In genomic region chrX:72621619-72622485, GRCh38 we compare ENCODE assay signal across 7 cellular contexts. TPM values are rescaled to one million over a fixed set of nuclear protein-coding genes. Genes with fewer than 3 reads are reported as not detected.
DNase-seq lines count a peak whose midpoint lies in the region; ATAC-seq and TF ChIP-seq lines count a peak whose summit lies in the region.

No MANE protein-coding gene starts in this region.

- POLR2A ChIA-PET in SK-N-SH (lab: Yijun Ruan, JAX): no interaction called here

- H2AFZ ChIP-seq in SK-N-SH (ENCODE audit: low read depth): no peak overlapping the region; the same call in 1 of the 2 replicates

- peak; percentile 70 for ATAC-seq in GM19023 (IDR thresholded peaks at IDR 0.05; ENCODE audit: unreplicated experiment)
- peak; percentile 80 for ATAC-seq in HG02852 (IDR thresholded peaks at IDR 0.05; ENCODE audit: unreplicated experiment)
- peak in 2 of 4 donors; percentile 14 to 21 for ATAC-seq in psoas muscle

- H3K4me3 ChIP-seq in SK-N-SH (ENCODE audit: low read depth in 2 of 2, low read length in 1 of 2) (0 out of 4 replicates have a peak overlapping the region, but pooled peaks of 1 of the 2 experiments have one; percentile 14), psoas muscle (no peak overlapping the region)

- H4K20me1 ChIP-seq in SK-N-SH (ENCODE audit: insufficient read depth): peaks cover 11% of the 10 kb centered on the region; the same call in 1 of the 2 replicates

- H3K27me3 ChIP-seq in SK-N-SH (ENCODE audit: insufficient read depth): no peaks in the 10 kb centered on the region
- H3K27me3 ChIP-seq in psoas muscle (ENCODE audit: insufficient read depth in 3 of 3, low read length in 2 of 3): peaks cover 0 to 5% (median 0%) of the 10 kb centered on the region in 3 donors

- CTCF ChIA-PET in SK-N-SH (lab: Yijun Ruan, JAX): no interaction called here

- peak in 1 of 2 experiments; percentile 49; a peak in 1 of 4 replicates for TF ChIP-seq EP300 in SK-N-SH (IDR thresholded peaks at IDR 0.05; ENCODE audit: borderline replicate concordance in 1 of 2, low read depth in 1 of 2, low read length in 1 of 2)

- H3K4me1 ChIP-seq in SK-N-SH (ENCODE audit: control insufficient read depth in 1 of 2, insufficient read depth in 2 of 2, low read depth in 1 of 2, low read length in 1 of 2) (peaks cover 0 to 13% of the 10 kb centered on the region in 2 experiments; a peak in 1 of 4 replicates), psoas muscle (no peaks in the 10 kb centered on the region)

- WGBS in SK-N-SH (ENCODE audit: low lambda C conversion rate): 2% methylated on average over 4 of the region's 4 CpGs
- WGBS in psoas muscle, 3 donors: 71 to 91% (median 89%) methylated on average over 4 of the region's 4 CpGs

- H3K9me2 ChIP-seq in SK-N-SH: no peaks in the 10 kb centered on the region

- TF ChIP-seq CTCF in SK-N-SH (IDR thresholded peaks at IDR 0.05) (no peak), psoas muscle (IDR thresholded peaks at IDR 0.05) (no peak)

- H3K9me3 ChIP-seq in SK-N-SH (no peaks in the 10 kb centered on the region), psoas muscle (no peaks in the 10 kb centered on the region)

- no peaks in the 10 kb centered on the region for H3K79me2 ChIP-seq in SK-N-SH (ENCODE audit: insufficient read depth)

- no peak for TF ChIP-seq RAD21 in SK-N-SH (IDR thresholded peaks at IDR 0.05; ENCODE audit: low read length)

- DNase-seq in SK-N-SH: no peak
- DNase-seq in psoas muscle: no peak
- DNase-seq in activated effector memory CD4-positive, alpha-beta T cell treated with Interleukin-2 at 50 U/mL for 16 hours: no peak
- no peak for DNase-seq in superior temporal gyrus (ENCODE audit: extremely low spot score)
- DNase-seq in NCI-H1048 (lab: John Stamatoyannopoulos, UW): no peak

- H3K27ac ChIP-seq in SK-N-SH (ENCODE audit: low read depth in 2 of 2, low read length in 1 of 2) (peak overlapping the region in 1 of 2 experiments; percentile 84; a peak in 2 of 4 replicates), psoas muscle (peak overlapping the region; percentile 72)

- no peak overlapping the region for H3K9ac ChIP-seq in SK-N-SH

- intact Hi-C loops in psoas muscle (cut with DNase I): no loop called here

- H3K4me2 ChIP-seq in SK-N-SH: peak overlapping the region; percentile 65; the same call in 1 of the 2 replicates

- peaks cover 22% of the 10 kb centered on the region for H3F3A ChIP-seq in SK-N-SH (replicated peaks; ENCODE audit: insufficient read depth)

- H3K36me3 ChIP-seq in SK-N-SH (replicated peaks in 1 of 2; ENCODE audit: control insufficient read depth in 1 of 2, insufficient read depth in 2 of 2, low read length in 1 of 2): peaks cover 0 to 6% of the 10 kb centered on the region in 2 experiments
- peaks cover 0 to 21% of the 10 kb centered on the region in 2 donors for H3K36me3 ChIP-seq in psoas muscle (ENCODE audit: insufficient read depth in 1 of 2, low read depth in 1 of 2)

TF ChIP-seq in SK-N-SH, 30 proteins besides CTCF, POLR2A, EP300 and RAD21:
- TF ChIP-seq POLR2AphosphoS5 (IDR thresholded peaks at IDR 0.05; ENCODE audit: low read depth, low read length): peak; percentile 18; the same call in 1 of the 2 replicates
- no peak for TF ChIP-seq RCOR1 (IDR thresholded peaks at IDR 0.05; ENCODE audit: low read length)
- peak; percentile 72 for TF ChIP-seq MEF2A (IDR thresholded peaks at IDR 0.05; ENCODE audit: borderline replicate concordance, low read depth)
- TF ChIP-seq PBX3 (IDR thresholded peaks at IDR 0.05): peak; percentile 86
- no peak for TF ChIP-seq RFX5 (IDR thresholded peaks at IDR 0.05; ENCODE audit: low read length)
- TF ChIP-seq FOSL2 (IDR thresholded peaks at IDR 0.05; ENCODE audit: borderline replicate concordance, low read depth): peak; percentile 89
- peak; percentile 37; the same call in 1 of the 2 replicates for TF ChIP-seq TEAD4 (IDR thresholded peaks at IDR 0.05; ENCODE audit: borderline replicate concordance, insufficient read depth)
- peak; percentile 59; the same call in 1 of the 2 replicates for TF ChIP-seq ELF1 (IDR thresholded peaks at IDR 0.05)
- TF ChIP-seq JUND (IDR thresholded peaks at IDR 0.05): peak; percentile 89
- TF ChIP-seq RXRA (IDR thresholded peaks at IDR 0.05; ENCODE audit: borderline replicate concordance, low read depth): no peak
- peak; percentile 63 for TF ChIP-seq TCF12 (IDR thresholded peaks at IDR 0.05)

RNA-seq across cellular contexts. Expression of gene HDAC8, which starts 49.2 kb away (rescaled TPM):
- polyA plus RNA-seq in SK-N-SH (2012; rRNA removed): 30.6 and 38.7 TPM in 2 replicates
- polyA plus RNA-seq in SK-N-SH (2012; cell fraction: cytosol; rRNA removed): 38.4 and 43.3 TPM in 2 replicates
- polyA plus RNA-seq in SK-N-SH (2012; cell fraction: nucleus; rRNA removed): 20.7 and 34.8 TPM in 2 replicates
- 10 to 100 TPM; 10.8 to 17.5 (median 12.2) TPM for total RNA-seq in psoas muscle
- polyA plus RNA-seq in psoas muscle: 1 to 10 TPM; 5.8 to 9.9 (median 6.7) TPM
